In the genomic region with DNA sequence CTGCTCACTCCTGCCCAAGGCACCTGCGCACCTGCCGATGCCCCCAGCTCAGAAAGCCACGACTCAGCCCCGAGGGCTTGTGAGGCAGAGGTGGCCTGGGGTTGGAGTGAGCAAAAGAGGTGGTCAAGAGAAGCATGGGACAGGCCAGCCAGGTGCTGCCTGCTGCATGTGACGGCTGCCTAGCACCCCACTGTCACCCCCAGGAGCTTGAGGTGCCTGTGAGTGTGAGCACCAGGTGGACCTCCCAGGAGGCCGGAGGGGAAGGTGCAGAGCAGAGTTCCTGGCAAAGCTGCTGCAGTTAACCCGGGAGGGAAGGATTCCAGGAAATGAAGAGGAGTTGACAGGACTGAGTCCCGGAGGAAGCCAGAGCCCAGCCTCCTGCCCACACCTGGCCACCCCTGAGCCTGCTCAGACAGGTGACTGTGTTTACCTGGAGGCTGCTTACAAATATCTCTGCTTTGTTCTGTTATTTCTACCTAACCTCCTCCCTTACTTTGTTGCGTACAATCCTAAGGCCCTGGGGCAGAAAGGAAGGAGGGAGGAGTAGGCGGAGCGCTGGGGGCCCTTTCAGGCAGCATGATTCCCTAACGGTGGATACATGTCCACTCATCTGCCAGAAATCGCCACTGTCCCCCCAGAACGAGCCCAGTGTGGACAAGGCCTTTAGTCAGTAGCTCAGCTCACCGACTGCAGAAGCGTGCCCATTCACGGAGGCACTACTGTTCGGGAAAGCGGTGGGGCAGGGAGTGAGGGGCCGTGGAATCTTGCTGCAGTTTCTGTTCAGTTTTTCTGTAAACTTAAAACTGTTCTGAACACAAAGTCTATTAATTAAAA, we compare ENCODE assay signal across 18 cellular contexts.
DNase-seq lines count a peak whose midpoint lies in the region; ATAC-seq and TF ChIP-seq lines count a peak whose summit lies in the region.
"Had no signal": no experiment of that assay in that cellular context is flagged by ENCODE, and none has a peak within 500 bp of the region (broad histone marks: within the 10 kb centered on the region; RNA-seq: fewer than 3 reads in every experiment).

No MANE protein-coding gene starts in this region.

- H3K4me1 ChIP-seq in breast epithelium (no peaks in the 10 kb centered on the region), endodermal cell (ENCODE audit: control insufficient read depth, insufficient read depth, low read length) (no peaks in the 10 kb centered on the region)

- H3K4me1 Mint-ChIP-seq in MCF 10A (ENCODE audit: insufficient read depth, unreplicated experiment), result no peaks in the 10 kb centered on the region
- peaks cover 9% of the 10 kb centered on the region for H3K4me1 Mint-ChIP-seq in endodermal cell

- intact Hi-C loops in MCF 10A (cut with micrococcal nuclease) (no loop called here), breast epithelium (cut with DNase I; ENCODE audit: low total_unique reads) (no loop called here)

- no peak for ATAC-seq in HG02973 (IDR thresholded peaks at IDR 0.05; ENCODE audit: unreplicated experiment)

- WGBS in endodermal cell (ENCODE audit: insufficient coverage in 1 of 2, insufficient read length in 1 of 2), 2 experiments, result 93 to 94% methylated on average over 18 to 20 of the region's 20 CpGs

- H3K27ac ChIP-seq in breast epithelium, result no peak overlapping the region
- no peak overlapping the region for H3K27ac ChIP-seq in endodermal cell (ENCODE audit: low read depth, low read length)
- H3K27ac ChIP-seq: KMS-11, SJCRH30 had no signal

- H3K9me3 ChIP-seq in breast epithelium (no peaks in the 10 kb centered on the region), endodermal cell (ENCODE audit: control insufficient read depth, low read length) (no peaks in the 10 kb centered on the region)
- H3K9me3 ChIP-seq: MG63, SJCRH30 had no signal

- H3K27me3 Mint-ChIP-seq in MCF 10A (ENCODE audit: insufficient read depth, unreplicated experiment) (no peaks in the 10 kb centered on the region), endodermal cell (ENCODE audit: insufficient read depth) (no peaks in the 10 kb centered on the region)
- H3K27me3 Mint-ChIP-seq: CD4-positive, alpha-beta T cell had no signal

- no peak overlapping the region for H3K4me3 Mint-ChIP-seq in MCF 10A (ENCODE audit: unreplicated experiment)
- no peak overlapping the region for H3K4me3 Mint-ChIP-seq in endodermal cell
- H3K4me3 Mint-ChIP-seq: CD4-positive, alpha-beta T cell; HFFc6 had no signal

- DNase-seq in MCF 10A (ENCODE audit: unreplicated experiment) (peak; percentile 16), breast epithelium (ENCODE audit: low spot score in 2 of 2) (no peak), endodermal cell (no peak), mesenteric fat pad (ENCODE audit: low spot score) (peak; percentile 77), NCI-H82 treated with DMSO at 0.1 percent for 48 hours (lab: John Stamatoyannopoulos, UW; ENCODE audit: unreplicated experiment) (no peak), GF-D8 (lab: John Stamatoyannopoulos, UW) (no peak), NCI-H510A treated with DMSO at 0.1 percent for 48 hours (lab: John Stamatoyannopoulos, UW) (no peak)
- DNase-seq: DND-41, HFFc6, MG63, NCI-H1092 treated with DMSO at 0.1 percent for 48 hours, NCI-H1930, NCI-H2171, NCI-H82, SJCRH30 had no signal

- BruUV-seq in MCF 10A (replicated peaks; lab: Mats Ljungman, UMichigan), result no TSS peak

- TF ChIP-seq CTCF in MCF 10A (IDR thresholded peaks at IDR 0.05; ENCODE audit: unreplicated experiment), result no peak
- no peak for TF ChIP-seq CTCF in breast epithelium (IDR thresholded peaks at IDR 0.05)
- no peak for TF ChIP-seq CTCF in endodermal cell (conservative IDR thresholded peaks at IDR 0.05)

- H3K36me3 ChIP-seq in breast epithelium (no peaks in the 10 kb centered on the region), endodermal cell (ENCODE audit: control insufficient read depth, insufficient read depth, low read length) (no peaks in the 10 kb centered on the region)
- H3K36me3 ChIP-seq: SJCRH30 had no signal

- H3K9ac ChIP-seq in endodermal cell (ENCODE audit: extremely low read depth, low read length, poor library complexity, severe bottlenecking), result no peak overlapping the region
- H3K9ac ChIP-seq: KMS-11 had no signal

- POLR2A ChIA-PET in MCF 10A (lab: Yijun Ruan, JAX), result no interaction called here

- no peaks in the 10 kb centered on the region for H3K9me3 Mint-ChIP-seq in MCF 10A (ENCODE audit: unreplicated experiment)
- H3K9me3 Mint-ChIP-seq in endodermal cell, result no peaks in the 10 kb centered on the region
- H3K9me3 Mint-ChIP-seq: CD4-positive, alpha-beta T cell had no signal

- no peak for TF ChIP-seq POLR2A in breast epithelium (IDR thresholded peaks at IDR 0.05)

- H3K4me3 ChIP-seq in breast epithelium (no peak overlapping the region), endodermal cell (ENCODE audit: low read length) (no peak overlapping the region)
- H3K4me3 ChIP-seq: MG63, SJCRH30 had no signal

- H3K27ac Mint-ChIP-seq in MCF 10A (ENCODE audit: low read depth, unreplicated experiment), result no peak overlapping the region
- H3K27ac Mint-ChIP-seq in endodermal cell, result peak overlapping the region; percentile 17
- H3K27ac Mint-ChIP-seq: CD4-positive, alpha-beta T cell; HFFc6 had no signal

- CTCF ChIA-PET in MCF 10A (lab: Yijun Ruan, JAX), result no interaction called here

- H3K27me3 ChIP-seq in breast epithelium (no peaks in the 10 kb centered on the region), endodermal cell (ENCODE audit: control insufficient read depth, insufficient read depth, low read length, poor library complexity, severe bottlenecking) (no peaks in the 10 kb centered on the region)
- H3K27me3 ChIP-seq: MG63, SJCRH30 had no signal

- H3K36me3 Mint-ChIP-seq in MCF 10A (ENCODE audit: insufficient read depth, unreplicated experiment), result peaks cover 77% of the 10 kb centered on the region
- peaks cover 16% of the 10 kb centered on the region for H3K36me3 Mint-ChIP-seq in endodermal cell (ENCODE audit: low read depth)

Comparison
In these comparisons a context has a peak if more than half of its experiments do, and no peak if none do; other contexts are left out.
1. DNase-seq: peak in MCF 10A (single experiment) and mesenteric fat pad (single experiment); none in breast epithelium (0 of 2), endodermal cell (single experiment), NCI-H82 treated with DMSO at 0.1 percent for 48 hours (single experiment), GF-D8 (single experiment) and NCI-H510A treated with DMSO at 0.1 percent for 48 hours (single experiment).